19 cellular contexts compared by ENCODE assay signal in the genomic region with DNA sequence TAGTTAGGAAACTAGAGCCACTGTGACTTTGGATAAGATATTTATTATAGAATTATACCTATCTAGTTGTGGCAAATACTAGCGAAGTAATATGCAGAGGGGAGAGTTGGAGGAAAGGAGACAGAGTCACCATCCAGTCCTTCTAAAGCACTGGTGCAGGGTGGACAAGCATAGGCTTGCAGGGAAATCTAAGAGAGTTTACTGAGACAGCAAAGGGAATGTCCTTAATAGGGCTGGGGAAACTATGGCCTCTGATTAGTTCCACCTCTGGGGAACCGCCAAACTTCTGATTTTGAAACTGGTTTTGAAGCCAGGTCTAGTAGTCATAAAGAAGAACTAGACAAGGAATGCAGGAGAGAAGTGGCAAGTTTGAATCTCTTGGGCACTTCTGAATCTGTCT.
"Had no signal": no experiment of that assay in that cellular context is flagged by ENCODE, and none has a peak within 500 bp of the region (broad histone marks: within the 10 kb centered on the region; RNA-seq: fewer than 3 reads in every experiment).

No MANE protein-coding gene starts in this region.

- H3K4me3 ChIP-seq: SJSA1, SK-N-MC had no signal

- H3K36me3 ChIP-seq: SJSA1 had no signal

- DNase-seq: KBM-7; NCI-H1092; NCI-H1105 treated with DMSO at 0.1 percent for 48 hours; NCI-H1417 treated with DMSO at 0.1 percent for 48 hours; NCI-H187; NCI-H2029; NCI-H2081 treated with DMSO at 0.1 percent for 48 hours; NCI-H2171; NCI-H226; NCI-H446; NCI-H510A; NCI-H524 treated with DMSO at 0.1 percent for 48 hours; NCI-H774; NK-92 treated with Interleukin-12 subunit alpha and Interleukin-12 subunit beta, amount 100 ng/mL, for 24 hours; PC-3; Right ventricle myocardium superior; SIG-M5 had no signal

- H3K27me3 ChIP-seq: SJSA1 had no signal

- H3K27ac ChIP-seq: SJSA1, SK-N-MC had no signal

- H3K4me1 ChIP-seq: SJSA1 had no signal

- H3K9me3 ChIP-seq: SJSA1 had no signal
